ENCODE assay signal across 19 cellular contexts in the genomic region with DNA sequence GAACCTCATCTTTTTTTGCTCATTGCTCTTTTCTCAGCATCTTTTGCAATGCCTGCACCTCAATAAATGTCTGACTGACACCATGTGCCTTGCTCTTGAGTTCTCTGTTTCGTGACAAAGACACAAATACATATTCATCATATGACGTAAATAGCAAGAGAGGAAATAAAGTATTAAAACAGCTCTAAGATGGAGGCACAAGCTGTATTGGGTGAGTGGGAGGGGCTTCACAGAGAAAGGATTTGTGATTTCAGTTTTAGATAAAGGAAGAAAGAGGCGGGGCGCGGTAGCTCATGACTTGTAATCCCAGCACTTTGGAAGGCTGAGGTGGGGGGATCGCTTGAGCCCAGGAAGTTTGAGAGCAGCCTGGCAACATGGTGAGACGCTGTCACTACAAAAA. TPM values are rescaled to one million over a fixed set of nuclear protein-coding genes. Genes with fewer than 3 reads are reported as not detected.
DNase-seq lines count a peak whose midpoint lies in the region; ATAC-seq and TF ChIP-seq lines count a peak whose summit lies in the region.
"Had no signal": no experiment of that assay in that cellular context is flagged by ENCODE, and none has a peak within 500 bp of the region (broad histone marks: within the 10 kb centered on the region; RNA-seq: fewer than 3 reads in every experiment).

No MANE protein-coding gene starts in this region.

- no peaks in the 10 kb centered on the region for H3K9me3 Mint-ChIP-seq in natural killer cell treated with Interleukin-12 subunit alpha and Interleukin-12 subunit beta and Interleukin-15 and Interleukin-18, amount 100 ng/mL, for 72 hours
- H3K9me3 Mint-ChIP-seq in natural killer cell (no peaks in the 10 kb centered on the region), endodermal cell (no peaks in the 10 kb centered on the region)
- H3K9me3 Mint-ChIP-seq: CD4-positive, alpha-beta T cell had no signal

- H3K4me3 ChIP-seq in SK-N-MC (no peak overlapping the region), endodermal cell (ENCODE audit: low read length) (no peak overlapping the region), testis (no peak overlapping the region), tibial nerve (no peak overlapping the region)
- H3K4me3 ChIP-seq: BLaER1 had no signal

- H3K36me3 ChIP-seq in SK-N-MC (ENCODE audit: insufficient read depth, low read length), result peaks cover 84% of the 10 kb centered on the region
- peaks cover 66% of the 10 kb centered on the region for H3K36me3 ChIP-seq in endodermal cell (ENCODE audit: control insufficient read depth, insufficient read depth, low read length)
- H3K36me3 ChIP-seq in testis (ENCODE audit: low read depth, missing control alignments), result no peaks in the 10 kb centered on the region
- H3K36me3 ChIP-seq in tibial nerve, result peaks cover 0 to 73% (median 14%) of the 10 kb centered on the region in 3 donors

- H3K36me3 Mint-ChIP-seq in natural killer cell treated with Interleukin-12 subunit alpha and Interleukin-12 subunit beta and Interleukin-15 and Interleukin-18, amount 100 ng/mL, for 72 hours, result peaks cover 18% of the 10 kb centered on the region
- H3K36me3 Mint-ChIP-seq in natural killer cell (no peaks in the 10 kb centered on the region), endodermal cell (ENCODE audit: low read depth) (peaks cover 70% of the 10 kb centered on the region)

- TF ChIP-seq POLR2A in testis (IDR thresholded peaks at IDR 0.05) (no peak), tibial nerve (IDR thresholded peaks at IDR 0.05) (no peak)

- WGBS in endodermal cell (ENCODE audit: insufficient coverage in 1 of 2, insufficient read length in 1 of 2), 2 experiments, result 91 to 94% methylated on average over 5 to 7 of the region's 7 CpGs
- WGBS in testis, 2 donors, result 93 to 94% methylated on average over 7 of the region's 7 CpGs
- WGBS in tibial nerve, 2 donors, result 94% methylated on average over 7 of the region's 7 CpGs

- H3K27ac Mint-ChIP-seq in natural killer cell treated with Interleukin-12 subunit alpha and Interleukin-12 subunit beta and Interleukin-15 and Interleukin-18, amount 100 ng/mL, for 72 hours, result no peak overlapping the region
- no peak overlapping the region for H3K27ac Mint-ChIP-seq in natural killer cell
- peak overlapping the region; percentile 0 for H3K27ac Mint-ChIP-seq in endodermal cell
- H3K27ac Mint-ChIP-seq: CD4-positive, alpha-beta T cell had no signal

- no peak for ATAC-seq in natural killer cell treated with Interleukin-12 subunit alpha and Interleukin-12 subunit beta and Interleukin-15 and Interleukin-18, amount 100 ng/mL, for 72 hours
- ATAC-seq in natural killer cell, result no peak

- H3K9ac ChIP-seq in SK-N-MC (ENCODE audit: insufficient read length) (no peak overlapping the region), endodermal cell (ENCODE audit: extremely low read depth, low read length, poor library complexity, severe bottlenecking) (no peak overlapping the region)
- H3K9ac ChIP-seq: BLaER1 had no signal

- no peaks in the 10 kb centered on the region for H3K27me3 Mint-ChIP-seq in natural killer cell treated with Interleukin-12 subunit alpha and Interleukin-12 subunit beta and Interleukin-15 and Interleukin-18, amount 100 ng/mL, for 72 hours
- H3K27me3 Mint-ChIP-seq in natural killer cell (ENCODE audit: low read depth in 2 of 2) (no peaks in the 10 kb centered on the region), endodermal cell (ENCODE audit: insufficient read depth) (no peaks in the 10 kb centered on the region)
- H3K27me3 Mint-ChIP-seq: CD4-positive, alpha-beta T cell had no signal

- peaks cover 30 to 40% of the 10 kb centered on the region in 2 donors for H3K4me1 Mint-ChIP-seq in natural killer cell treated with Interleukin-12 subunit alpha and Interleukin-12 subunit beta and Interleukin-15 and Interleukin-18, amount 100 ng/mL, for 72 hours (ENCODE audit: low read depth in 2 of 2)
- peaks cover 19 to 29% of the 10 kb centered on the region in 2 donors for H3K4me1 Mint-ChIP-seq in natural killer cell
- peaks cover 26% of the 10 kb centered on the region for H3K4me1 Mint-ChIP-seq in endodermal cell

- DNase-seq in natural killer cell treated with Interleukin-12 subunit alpha and Interleukin-12 subunit beta and Interleukin-15 and Interleukin-18, amount 100 ng/mL, for 72 hours (ENCODE audit: low spot score), result no peak
- DNase-seq in natural killer cell, result no peak
- no peak for DNase-seq in SK-N-MC (ENCODE audit: low read depth, low spot score)
- no peak for DNase-seq in endodermal cell
- DNase-seq in stimulated activated CD4-positive, alpha-beta T cell treated with anti-CD3 and anti-CD28 coated beads, Interleukin-2, amount 100 ng/mL, for 48 hours, result no peak
- DNase-seq in testis, result no peak
- no peak for DNase-seq in tibial nerve (ENCODE audit: low spot score in 2 of 2)
- DNase-seq: ACHN; CD4-positive, alpha-beta T cell; COR-L47; DMS79; IMR-90; MV-4-11; NCI-H1105 treated with DMSO at 0.1 percent for 48 hours; NCI-H2081; NCI-H2171; NCI-H345; NCI-H526 had no signal

- peak overlapping the region; percentile 51; the same call in 1 of the 2 replicates for H3K27ac ChIP-seq in SK-N-MC
- no peak overlapping the region for H3K27ac ChIP-seq in endodermal cell (ENCODE audit: low read depth, low read length)
- H3K27ac ChIP-seq in testis, result no peak overlapping the region
- H3K27ac ChIP-seq in tibial nerve, result no peak overlapping the region
- H3K27ac ChIP-seq: BLaER1 had no signal

- no peak for TF ChIP-seq CTCF in natural killer cell (IDR thresholded peaks at IDR 0.05)
- TF ChIP-seq CTCF in endodermal cell (conservative IDR thresholded peaks at IDR 0.05), result no peak
- TF ChIP-seq CTCF in testis (IDR thresholded peaks at IDR 0.05), result no peak
- TF ChIP-seq CTCF in tibial nerve (IDR thresholded peaks at IDR 0.05), result no peak

- no peaks in the 10 kb centered on the region for H3K4me1 ChIP-seq in endodermal cell (ENCODE audit: control insufficient read depth, insufficient read depth, low read length)
- H3K4me1 ChIP-seq in testis, result peaks cover 17% of the 10 kb centered on the region
- peaks cover 0 to 23% (median 3%) of the 10 kb centered on the region in 4 donors for H3K4me1 ChIP-seq in tibial nerve

- H3K9me3 ChIP-seq in SK-N-MC (ENCODE audit: low read depth, low read length), result no peaks in the 10 kb centered on the region
- H3K9me3 ChIP-seq in endodermal cell (ENCODE audit: control insufficient read depth, low read length), result no peaks in the 10 kb centered on the region
- H3K9me3 ChIP-seq in testis, result no peaks in the 10 kb centered on the region
- no peaks in the 10 kb centered on the region for H3K9me3 ChIP-seq in tibial nerve
- H3K9me3 ChIP-seq: BLaER1 had no signal

- intact Hi-C loops in natural killer cell (cut with micrococcal nuclease), result no loop called here
- intact Hi-C loops in testis (cut with DNase I; ENCODE audit: low total_unique reads), result no loop called here

- H3K4me3 Mint-ChIP-seq in natural killer cell treated with Interleukin-12 subunit alpha and Interleukin-12 subunit beta and Interleukin-15 and Interleukin-18, amount 100 ng/mL, for 72 hours, result peak overlapping the region; percentile 16
- H3K4me3 Mint-ChIP-seq in natural killer cell (no peak overlapping the region), endodermal cell (no peak overlapping the region)
- H3K4me3 Mint-ChIP-seq: CD4-positive, alpha-beta T cell had no signal

- H3K27me3 ChIP-seq in endodermal cell (ENCODE audit: control insufficient read depth, insufficient read depth, low read length, poor library complexity, severe bottlenecking), result no peaks in the 10 kb centered on the region
- no peaks in the 10 kb centered on the region for H3K27me3 ChIP-seq in testis
- H3K27me3 ChIP-seq in tibial nerve, result no peaks in the 10 kb centered on the region
- H3K27me3 ChIP-seq: BLaER1 had no signal

- no peak for TF ChIP-seq EP300 in tibial nerve (IDR thresholded peaks at IDR 0.05)

RNA-seq across cellular contexts. Expression of gene CAD, which starts 2.9 kb away (rescaled TPM):
- 100 to 1,000 TPM in 1 of 2 donors, 10 to 100 TPM in 1; 50.6 to 175 TPM for total RNA-seq in natural killer cell treated with Interleukin-12 subunit alpha and Interleukin-12 subunit beta and Interleukin-15 and Interleukin-18, amount 100 ng/mL, for 72 hours
- 10 to 100 TPM; 21.8 to 26.6 (median 24.0) TPM for total RNA-seq in natural killer cell
- total RNA-seq in endodermal cell, result 100 to 1,000 TPM; 120 to 127 TPM
- 51.5 TPM for polyA plus RNA-seq in endodermal cell (2013, experiment 1 of 2)
- polyA plus RNA-seq in endodermal cell (2013, experiment 2 of 2), result 53.2 TPM
- total RNA-seq in testis, result 10 to 100 TPM; 62.5 to 66.9 TPM
- polyA plus RNA-seq in testis (ENCODE audit: insufficient read depth, low read depth, low replicate concordance), result 40.0 TPM
- total RNA-seq in tibial nerve, result 10 to 100 TPM; 18.6 to 69.6 (median 32.9) TPM

RNA-seq across cellular contexts. Expression of gene SLC5A6, which starts 8.0 kb away (rescaled TPM):
- total RNA-seq in natural killer cell treated with Interleukin-12 subunit alpha and Interleukin-12 subunit beta and Interleukin-15 and Interleukin-18, amount 100 ng/mL, for 72 hours, result 100 to 1,000 TPM in 1 of 2 donors, 10 to 100 TPM in 1; 40.7 to 123 TPM
- total RNA-seq in natural killer cell (100 to 1,000 TPM in 1 of 3 donors, 10 to 100 TPM in 2; 86.2 to 102 (median 93.7) TPM), endodermal cell (100 to 1,000 TPM; 115 to 125 TPM), testis (10 to 100 TPM; 83.4 to 84.0 TPM), tibial nerve (10 to 100 TPM; 19.0 to 50.0 (median 41.5) TPM)
- 50.7 TPM for polyA plus RNA-seq in endodermal cell (2013, experiment 1 of 2)
- polyA plus RNA-seq in endodermal cell (2013, experiment 2 of 2), result 46.5 TPM
- polyA plus RNA-seq in testis (ENCODE audit: insufficient read depth, low read depth, low replicate concordance), result 83.9 TPM

RNA-seq across cellular contexts. Expression of gene ATRAID, which starts 8.2 kb away (rescaled TPM):
- total RNA-seq in natural killer cell treated with Interleukin-12 subunit alpha and Interleukin-12 subunit beta and Interleukin-15 and Interleukin-18, amount 100 ng/mL, for 72 hours, result 10 to 100 TPM; 59.3 to 59.9 TPM
- total RNA-seq in natural killer cell (10 to 100 TPM; 65.5 to 76.6 (median 76.5) TPM), endodermal cell (100 to 1,000 TPM; 101 to 140 TPM), testis (100 to 1,000 TPM; 263 to 295 TPM), tibial nerve (100 to 1,000 TPM; 107 to 210 (median 124) TPM)
- 194 TPM for polyA plus RNA-seq in endodermal cell (2013, experiment 1 of 2)
- 166 TPM for polyA plus RNA-seq in endodermal cell (2013, experiment 2 of 2)
- polyA plus RNA-seq in testis (ENCODE audit: insufficient read depth, low read depth, low replicate concordance), result 323 TPM

RNA-seq across cellular contexts. Expression of gene SLC30A3, which starts 42.8 kb away (rescaled TPM):
- total RNA-seq in natural killer cell treated with Interleukin-12 subunit alpha and Interleukin-12 subunit beta and Interleukin-15 and Interleukin-18, amount 100 ng/mL, for 72 hours, result not detected
- total RNA-seq in natural killer cell (not detected), endodermal cell (1 to 10 TPM; 1.5 to 2.8 TPM), testis (100 to 1,000 TPM; 130 to 160 TPM), tibial nerve (under 1 TPM in 1 of 4 donors, not detected in 3; 0.44 TPM)
- 1.4 TPM for polyA plus RNA-seq in endodermal cell (2013, experiment 1 of 2)
- 0.83 TPM for polyA plus RNA-seq in endodermal cell (2013, experiment 2 of 2)
- 111 TPM for polyA plus RNA-seq in testis (ENCODE audit: insufficient read depth, low read depth, low replicate concordance)
- total RNA-seq: CD4-positive, alpha-beta T cell; IMR-90 had no signal

RNA-seq across cellular contexts. Expression of gene DNAJC5G, which starts 55.1 kb away (rescaled TPM):
- total RNA-seq in natural killer cell treated with Interleukin-12 subunit alpha and Interleukin-12 subunit beta and Interleukin-15 and Interleukin-18, amount 100 ng/mL, for 72 hours, result not detected
- not detected for total RNA-seq in natural killer cell
- under 1 TPM in 1 of 2 donors, not detected in 1; 0.49 TPM for total RNA-seq in endodermal cell
- not detected for polyA plus RNA-seq in endodermal cell (2013, experiment 1 of 2)
- polyA plus RNA-seq in endodermal cell (2013, experiment 2 of 2), result not detected
- 10 to 100 TPM; 37.4 to 57.9 TPM for total RNA-seq in testis
- polyA plus RNA-seq in testis (ENCODE audit: insufficient read depth, low read depth, low replicate concordance), result 65.0 TPM
- 1 to 10 TPM in 1 of 4 donors, not detected in 3; 2.5 TPM for total RNA-seq in tibial nerve
- total RNA-seq: CD4-positive, alpha-beta T cell; IMR-90 had no signal
- polyA plus RNA-seq: IMR-90 had no signal
